1 cellular context compared by ENCODE assay signal in genomic region chr17:20173091-20173490, GRCh38.
TF ChIP-seq lines count a peak whose summit lies in the region.

No MANE protein-coding gene starts in this region.

TF ChIP-seq in H1, 55 proteins besides CTCF, POLR2A, EP300 and RAD21:
- no peak for TF ChIP-seq CEBPB (IDR thresholded peaks at IDR 0.05; ENCODE audit: low read depth, low read length)
- no peak for TF ChIP-seq CHD2 (IDR thresholded peaks at IDR 0.05; ENCODE audit: low read length)
- TF ChIP-seq JUN (IDR thresholded peaks at IDR 0.05; ENCODE audit: low read depth, low read length): no peak
- TF ChIP-seq CREB1 (IDR thresholded peaks at IDR 0.05): no peak
